In genomic region chr1:29236993-29237905, GRCh38 we compare ENCODE assay signal across 8 cellular contexts. TPM values are rescaled to one million over a fixed set of nuclear protein-coding genes. Genes with fewer than 3 reads are reported as not detected.
DNase-seq lines count a peak whose midpoint lies in the region; ATAC-seq and TF ChIP-seq lines count a peak whose summit lies in the region.

No MANE protein-coding gene starts in this region.

- peaks cover 0 to 9% of the 10 kb centered on the region in 2 donors for H3K4me1 ChIP-seq in adrenal gland (replicated peaks in 1 of 2)
- H3K4me1 ChIP-seq in rectal smooth muscle tissue (ENCODE audit: control insufficient read depth, insufficient read depth, low read length), result peaks cover 2% of the 10 kb centered on the region

- 1 to 4% (median 2%) methylated on average over 23 to 94 of the region's 95 CpGs for WGBS in adrenal gland, 4 donors

- peaks cover 6% of the 10 kb centered on the region for H3K27me3 ChIP-seq in adrenal gland
- peaks cover 13% of the 10 kb centered on the region for H3K27me3 ChIP-seq in rectal smooth muscle tissue (ENCODE audit: control insufficient read depth, insufficient read depth, low read length)

- H3K4me3 ChIP-seq in LNCaP clone FGC (ENCODE audit: low read depth, low read length), result peak overlapping the region; percentile 88
- peak overlapping the region in 2 of 4 donors; percentile 15 to 51 for H3K4me3 ChIP-seq in adrenal gland
- peak overlapping the region; percentile 81 for H3K4me3 ChIP-seq in rectal smooth muscle tissue (ENCODE audit: low read length)

- no peaks in the 10 kb centered on the region for H3K9me3 ChIP-seq in adrenal gland (replicated peaks in 1 of 3)

- intact Hi-C loops in adrenal gland (cut with DNase I) (loop anchor here in 1 of 2 donors (5.0 to 10.0 kb wide), 2 partner anchors 848 to 1145 kb away; no protein-coding TSS in a partner anchor), left ventricle myocardium superior (cut with micrococcal nuclease) (no loop called here)

- ATAC-seq in left ventricle myocardium superior, result peak; percentile 67
- no peak for ATAC-seq in HG03457 (IDR thresholded peaks at IDR 0.05; ENCODE audit: unreplicated experiment)
- ATAC-seq in HG02973 (IDR thresholded peaks at IDR 0.05; ENCODE audit: unreplicated experiment), result no peak
- ATAC-seq in GM18505 (IDR thresholded peaks at IDR 0.05; ENCODE audit: unreplicated experiment), result no peak

- TF ChIP-seq POLR2A in adrenal gland (IDR thresholded peaks at IDR 0.05) (no peak), GM18505 (IDR thresholded peaks at IDR 0.05; ENCODE audit: borderline replicate concordance, extremely low read depth, insufficient read depth, insufficient read length) (no peak)

- peak overlapping the region; percentile 13 for H3K9ac ChIP-seq in rectal smooth muscle tissue (ENCODE audit: low read length)

- H3K36me3 ChIP-seq in adrenal gland (replicated peaks in 1 of 2) (no peaks in the 10 kb centered on the region), rectal smooth muscle tissue (ENCODE audit: control insufficient read depth, insufficient read depth, low read length) (no peaks in the 10 kb centered on the region)

- TF ChIP-seq CTCF in LNCaP clone FGC (IDR thresholded peaks at IDR 0.05; ENCODE audit: control insufficient read depth, extremely low read depth, insufficient read depth) (0 out of 2 replicates have a peak, but pooled peaks have one; percentile 18), adrenal gland (IDR thresholded peaks at IDR 0.05) (no peak)

- peak; percentile 71 for DNase-seq in D341Med (ENCODE audit: low spot score)
- DNase-seq in LNCaP clone FGC (ENCODE audit: low read depth), result no peak
- peak in 5 of 7 donors; percentile 25 to 62 (median 38) for DNase-seq in adrenal gland
- peak; percentile 79 for DNase-seq in left ventricle myocardium superior

- peak overlapping the region in 2 of 5 donors; percentile 34 to 74 for H3K27ac ChIP-seq in adrenal gland
- no peak overlapping the region for H3K27ac ChIP-seq in rectal smooth muscle tissue (ENCODE audit: low read depth, low read length)

RNA-seq across cellular contexts. Expression of gene PTPRU, which starts 0.9 kb away (rescaled TPM):
- total RNA-seq in adrenal gland (10 to 100 TPM in 3 of 8 donors, 1 to 10 TPM in 5; 5.3 to 14.4 (median 7.7) TPM), left ventricle myocardium superior (19.2 TPM)
- 1 to 10 TPM; 1.4 to 9.3 (median 4.4) TPM for polyA plus RNA-seq in adrenal gland

RNA-seq across cellular contexts. Expression of gene MECR, which starts 6.5 kb away (rescaled TPM):
- 10 to 100 TPM; 26.1 to 53.1 (median 31.8) TPM for total RNA-seq in adrenal gland
- 10 to 100 TPM; 27.4 to 49.0 (median 35.3) TPM for polyA plus RNA-seq in adrenal gland
- 33.1 TPM for total RNA-seq in left ventricle myocardium superior

RNA-seq across cellular contexts. Expression of gene SRSF4, which starts 55.5 kb away (rescaled TPM):
- total RNA-seq in adrenal gland, result 10 to 100 TPM; 35.1 to 77.4 (median 51.1) TPM
- 100 to 1,000 TPM in 2 of 3 donors, 10 to 100 TPM in 1; 77.0 to 120 (median 118) TPM for polyA plus RNA-seq in adrenal gland
- 53.8 TPM for total RNA-seq in left ventricle myocardium superior
